2 cellular contexts compared by ENCODE assay signal in the genomic region with DNA sequence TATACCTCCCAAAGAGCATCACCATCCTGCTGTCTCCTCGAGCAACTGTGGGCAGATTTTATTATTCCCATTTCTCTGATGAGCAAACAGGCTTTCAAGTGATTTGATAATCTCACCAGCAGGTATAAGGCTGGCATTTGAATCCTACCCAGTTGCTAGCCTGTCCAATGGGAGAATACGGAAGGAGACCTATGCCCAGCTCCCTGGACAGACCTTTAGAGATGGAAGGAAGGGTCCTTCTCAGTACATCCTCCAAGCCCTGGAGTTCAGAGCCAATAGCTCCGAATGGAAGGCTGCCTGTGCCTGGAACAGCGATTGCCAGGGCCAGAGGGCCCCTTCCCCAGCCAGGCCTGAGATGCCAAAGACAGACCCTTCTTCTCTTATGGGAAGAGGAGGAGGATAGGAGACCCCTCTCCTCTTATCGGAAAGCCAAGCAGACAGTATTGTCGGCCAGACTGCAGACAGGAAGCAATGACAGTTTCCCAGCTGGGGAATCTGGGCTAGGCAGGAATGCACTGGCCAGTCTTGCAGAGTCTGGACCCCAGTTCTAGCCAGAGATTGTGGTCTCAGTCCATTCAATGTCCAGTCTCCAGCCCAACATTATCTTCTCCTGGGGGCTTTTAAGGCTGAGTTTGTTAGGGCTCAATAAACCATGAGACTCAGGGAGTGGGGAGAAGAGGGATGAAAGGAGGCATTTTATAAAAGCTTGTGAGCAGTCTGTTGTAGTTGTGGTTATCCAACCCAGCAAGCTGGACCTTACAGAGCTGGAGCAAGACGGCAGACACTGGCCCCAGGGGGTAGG.
TF ChIP-seq lines count a peak whose summit lies in the region.

No MANE protein-coding gene starts in this region.

TF ChIP-seq in GM12878, 131 proteins besides CTCF, POLR2A, EP300 and RAD21:
- TF ChIP-seq SUPT20H (IDR thresholded peaks at IDR 0.05; ENCODE audit: borderline replicate concordance, control insufficient read depth, low read depth, low read length) (no peak), PAX5 (IDR thresholded peaks at IDR 0.05; ENCODE audit: borderline replicate concordance, low read depth, low read length) (no peak), NBN (IDR thresholded peaks at IDR 0.05) (no peak), ETV6 (conservative IDR thresholded peaks at IDR 0.05 in 1 of 2, IDR thresholded peaks at IDR 0.05 in 1 of 2; ENCODE audit: borderline replicate concordance in 1 of 2, low read depth in 1 of 2) (no peak), TCF3 (IDR thresholded peaks at IDR 0.05; ENCODE audit: borderline replicate concordance, insufficient read depth, low read depth, low read length) (no peak), TCF12 (IDR thresholded peaks at IDR 0.05; ENCODE audit: low read depth, low read length) (no peak), TBL1XR1 (IDR thresholded peaks at IDR 0.05; ENCODE audit: low read depth, low read length) (no peak), IRF4 (IDR thresholded peaks at IDR 0.05; ENCODE audit: low read depth, low read length) (no peak), ZNF24 (IDR thresholded peaks at IDR 0.05) (no peak), HCFC1 (IDR thresholded peaks at IDR 0.05; ENCODE audit: low read length) (no peak), LARP7 (IDR thresholded peaks at IDR 0.05) (no peak), BHLHE40 (IDR thresholded peaks at IDR 0.05; ENCODE audit: borderline replicate concordance in 1 of 2, low read depth in 2 of 2, low read length in 1 of 2) (no peak), MTA3 (IDR thresholded peaks at IDR 0.05; ENCODE audit: borderline replicate concordance, low read length) (no peak), KAT2A (conservative IDR thresholded peaks at IDR 0.05; ENCODE audit: control insufficient read depth, low read depth, low read length) (no peak)
- TF ChIP-seq, protein P1, sequence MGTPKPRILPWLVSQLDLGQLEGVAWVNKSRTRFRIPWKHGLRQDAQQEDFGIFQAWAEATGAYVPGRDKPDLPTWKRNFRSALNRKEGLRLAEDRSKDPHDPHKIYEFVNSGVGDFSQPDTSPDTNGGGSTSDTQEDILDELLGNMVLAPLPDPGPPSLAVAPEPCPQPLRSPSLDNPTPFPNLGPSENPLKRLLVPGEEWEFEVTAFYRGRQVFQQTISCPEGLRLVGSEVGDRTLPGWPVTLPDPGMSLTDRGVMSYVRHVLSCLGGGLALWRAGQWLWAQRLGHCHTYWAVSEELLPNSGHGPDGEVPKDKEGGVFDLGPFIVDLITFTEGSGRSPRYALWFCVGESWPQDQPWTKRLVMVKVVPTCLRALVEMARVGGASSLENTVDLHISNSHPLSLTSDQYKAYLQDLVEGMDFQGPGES (IDR thresholded peaks at IDR 0.05) = no peak
- TF ChIP-seq, protein P2, sequence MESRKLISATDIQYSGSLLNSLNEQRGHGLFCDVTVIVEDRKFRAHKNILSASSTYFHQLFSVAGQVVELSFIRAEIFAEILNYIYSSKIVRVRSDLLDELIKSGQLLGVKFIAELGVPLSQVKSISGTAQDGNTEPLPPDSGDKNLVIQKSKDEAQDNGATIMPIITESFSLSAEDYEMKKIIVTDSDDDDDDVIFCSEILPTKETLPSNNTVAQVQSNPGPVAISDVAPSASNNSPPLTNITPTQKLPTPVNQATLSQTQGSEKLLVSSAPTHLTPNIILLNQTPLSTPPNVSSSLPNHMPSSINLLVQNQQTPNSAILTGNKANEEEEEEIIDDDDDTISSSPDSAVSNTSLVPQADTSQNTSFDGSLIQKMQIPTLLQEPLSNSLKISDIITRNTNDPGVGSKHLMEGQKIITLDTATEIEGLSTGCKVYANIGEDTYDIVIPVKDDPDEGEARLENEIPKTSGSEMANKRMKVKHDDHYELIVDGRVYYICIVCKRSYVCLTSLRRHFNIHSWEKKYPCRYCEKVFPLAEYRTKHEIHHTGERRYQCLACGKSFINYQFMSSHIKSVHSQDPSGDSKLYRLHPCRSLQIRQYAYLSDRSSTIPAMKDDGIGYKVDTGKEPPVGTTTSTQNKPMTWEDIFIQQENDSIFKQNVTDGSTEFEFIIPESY (IDR thresholded peaks at IDR 0.05) = no peak
- TF ChIP-seq, protein P3, sequence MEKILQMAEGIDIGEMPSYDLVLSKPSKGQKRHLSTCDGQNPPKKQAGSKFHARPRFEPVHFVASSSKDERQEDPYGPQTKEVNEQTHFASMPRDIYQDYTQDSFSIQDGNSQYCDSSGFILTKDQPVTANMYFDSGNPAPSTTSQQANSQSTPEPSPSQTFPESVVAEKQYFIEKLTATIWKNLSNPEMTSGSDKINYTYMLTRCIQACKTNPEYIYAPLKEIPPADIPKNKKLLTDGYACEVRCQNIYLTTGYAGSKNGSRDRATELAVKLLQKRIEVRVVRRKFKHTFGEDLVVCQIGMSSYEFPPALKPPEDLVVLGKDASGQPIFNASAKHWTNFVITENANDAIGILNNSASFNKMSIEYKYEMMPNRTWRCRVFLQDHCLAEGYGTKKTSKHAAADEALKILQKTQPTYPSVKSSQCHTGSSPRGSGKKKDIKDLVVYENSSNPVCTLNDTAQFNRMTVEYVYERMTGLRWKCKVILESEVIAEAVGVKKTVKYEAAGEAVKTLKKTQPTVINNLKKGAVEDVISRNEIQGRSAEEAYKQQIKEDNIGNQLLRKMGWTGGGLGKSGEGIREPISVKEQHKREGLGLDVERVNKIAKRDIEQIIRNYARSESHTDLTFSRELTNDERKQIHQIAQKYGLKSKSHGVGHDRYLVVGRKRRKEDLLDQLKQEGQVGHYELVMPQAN (conservative IDR thresholded peaks at IDR 0.05) = no peak
- TF ChIP-seq, protein P4, sequence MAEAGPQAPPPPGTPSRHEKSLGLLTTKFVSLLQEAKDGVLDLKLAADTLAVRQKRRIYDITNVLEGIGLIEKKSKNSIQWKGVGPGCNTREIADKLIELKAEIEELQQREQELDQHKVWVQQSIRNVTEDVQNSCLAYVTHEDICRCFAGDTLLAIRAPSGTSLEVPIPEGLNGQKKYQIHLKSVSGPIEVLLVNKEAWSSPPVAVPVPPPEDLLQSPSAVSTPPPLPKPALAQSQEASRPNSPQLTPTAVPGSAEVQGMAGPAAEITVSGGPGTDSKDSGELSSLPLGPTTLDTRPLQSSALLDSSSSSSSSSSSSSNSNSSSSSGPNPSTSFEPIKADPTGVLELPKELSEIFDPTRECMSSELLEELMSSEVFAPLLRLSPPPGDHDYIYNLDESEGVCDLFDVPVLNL (IDR thresholded peaks at IDR 0.05; ENCODE audit: low read depth, low read length) = no peak

TF ChIP-seq in liver, 16 proteins besides CTCF, POLR2A, EP300 and RAD21:
- no peak for TF ChIP-seq NR2F2 (IDR thresholded peaks at IDR 0.05)
- no peak for TF ChIP-seq SP1 (IDR thresholded peaks at IDR 0.05)
- no peak for TF ChIP-seq FOXA2 (IDR thresholded peaks at IDR 0.05)
- TF ChIP-seq GABPA (IDR thresholded peaks at IDR 0.05 in 1 of 2, conservative IDR thresholded peaks at IDR 0.05 in 1 of 2) = no peak
- TF ChIP-seq HNF4G (IDR thresholded peaks at IDR 0.05) = no peak
- TF ChIP-seq, protein P5, sequence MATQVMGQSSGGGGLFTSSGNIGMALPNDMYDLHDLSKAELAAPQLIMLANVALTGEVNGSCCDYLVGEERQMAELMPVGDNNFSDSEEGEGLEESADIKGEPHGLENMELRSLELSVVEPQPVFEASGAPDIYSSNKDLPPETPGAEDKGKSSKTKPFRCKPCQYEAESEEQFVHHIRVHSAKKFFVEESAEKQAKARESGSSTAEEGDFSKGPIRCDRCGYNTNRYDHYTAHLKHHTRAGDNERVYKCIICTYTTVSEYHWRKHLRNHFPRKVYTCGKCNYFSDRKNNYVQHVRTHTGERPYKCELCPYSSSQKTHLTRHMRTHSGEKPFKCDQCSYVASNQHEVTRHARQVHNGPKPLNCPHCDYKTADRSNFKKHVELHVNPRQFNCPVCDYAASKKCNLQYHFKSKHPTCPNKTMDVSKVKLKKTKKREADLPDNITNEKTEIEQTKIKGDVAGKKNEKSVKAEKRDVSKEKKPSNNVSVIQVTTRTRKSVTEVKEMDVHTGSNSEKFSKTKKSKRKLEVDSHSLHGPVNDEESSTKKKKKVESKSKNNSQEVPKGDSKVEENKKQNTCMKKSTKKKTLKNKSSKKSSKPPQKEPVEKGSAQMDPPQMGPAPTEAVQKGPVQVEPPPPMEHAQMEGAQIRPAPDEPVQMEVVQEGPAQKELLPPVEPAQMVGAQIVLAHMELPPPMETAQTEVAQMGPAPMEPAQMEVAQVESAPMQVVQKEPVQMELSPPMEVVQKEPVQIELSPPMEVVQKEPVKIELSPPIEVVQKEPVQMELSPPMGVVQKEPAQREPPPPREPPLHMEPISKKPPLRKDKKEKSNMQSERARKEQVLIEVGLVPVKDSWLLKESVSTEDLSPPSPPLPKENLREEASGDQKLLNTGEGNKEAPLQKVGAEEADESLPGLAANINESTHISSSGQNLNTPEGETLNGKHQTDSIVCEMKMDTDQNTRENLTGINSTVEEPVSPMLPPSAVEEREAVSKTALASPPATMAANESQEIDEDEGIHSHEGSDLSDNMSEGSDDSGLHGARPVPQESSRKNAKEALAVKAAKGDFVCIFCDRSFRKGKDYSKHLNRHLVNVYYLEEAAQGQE (IDR thresholded peaks at IDR 0.05) = no peak
- TF ChIP-seq RXRA (IDR thresholded peaks at IDR 0.05) = no peak
